In genomic region chr3:99537416-99537815, GRCh38 we compare ENCODE assay signal across 13 cellular contexts.
"Had no signal": no experiment of that assay in that cellular context is flagged by ENCODE, and none has a peak within 500 bp of the region (broad histone marks: within the 10 kb centered on the region; RNA-seq: fewer than 3 reads in every experiment).

No MANE protein-coding gene starts in this region.

- H3K36me3 ChIP-seq: spleen had no signal

- H3K4me1 ChIP-seq: body of pancreas, spleen had no signal

- H3K27ac ChIP-seq: body of pancreas, spleen had no signal

- H3K4me3 ChIP-seq: body of pancreas, spleen had no signal

- ATAC-seq: activated CD8-positive, alpha-beta memory T cell treated with anti-CD3 and anti-CD28 coated beads, Interleukin-2, amount 10 ng/mL, durations not matched to agents 7 days and 5 days; body of pancreas; effector memory CD8-positive, alpha-beta T cell had no signal

- DNase-seq: activated CD4-positive, alpha-beta T cell treated with anti-CD3 and anti-CD28 coated beads, Interleukin-2, amount 50 U/mL, for 4 hours; activated CD4-positive, CD25-positive, alpha-beta regulatory T cell treated with anti-CD3 and anti-CD28 coated beads, Interleukin-2, amount 50 U/mL, for 72 hours; activated CD8-positive, alpha-beta memory T cell treated with anti-CD3 and anti-CD28 coated beads, Interleukin-2, amount 10 ng/mL, durations not matched to agents 7 days and 5 days; activated effector memory CD4-positive, alpha-beta T cell treated with Interleukin-2 at 50 U/mL for 16 hours; activated T-cell treated with anti-CD3 and anti-CD28 coated beads, Interleukin-2, amount 50 U/mL, for 24 hours; amniotic stem cell; body of pancreas; effector memory CD8-positive, alpha-beta T cell; glutamatergic neuron; right cardiac atrium; spleen; stimulated activated CD4-positive, alpha-beta T cell treated with anti-CD3 and anti-CD28 coated beads, Interleukin-2, amount 100 ng/mL, for 24 hours; stimulated activated naive CD4-positive, alpha-beta T cell had no signal

- H3K9me3 ChIP-seq: body of pancreas, spleen had no signal

- H3K27me3 ChIP-seq: body of pancreas, spleen had no signal
